ENCODE assay signal across 9 cellular contexts in the genomic region with DNA sequence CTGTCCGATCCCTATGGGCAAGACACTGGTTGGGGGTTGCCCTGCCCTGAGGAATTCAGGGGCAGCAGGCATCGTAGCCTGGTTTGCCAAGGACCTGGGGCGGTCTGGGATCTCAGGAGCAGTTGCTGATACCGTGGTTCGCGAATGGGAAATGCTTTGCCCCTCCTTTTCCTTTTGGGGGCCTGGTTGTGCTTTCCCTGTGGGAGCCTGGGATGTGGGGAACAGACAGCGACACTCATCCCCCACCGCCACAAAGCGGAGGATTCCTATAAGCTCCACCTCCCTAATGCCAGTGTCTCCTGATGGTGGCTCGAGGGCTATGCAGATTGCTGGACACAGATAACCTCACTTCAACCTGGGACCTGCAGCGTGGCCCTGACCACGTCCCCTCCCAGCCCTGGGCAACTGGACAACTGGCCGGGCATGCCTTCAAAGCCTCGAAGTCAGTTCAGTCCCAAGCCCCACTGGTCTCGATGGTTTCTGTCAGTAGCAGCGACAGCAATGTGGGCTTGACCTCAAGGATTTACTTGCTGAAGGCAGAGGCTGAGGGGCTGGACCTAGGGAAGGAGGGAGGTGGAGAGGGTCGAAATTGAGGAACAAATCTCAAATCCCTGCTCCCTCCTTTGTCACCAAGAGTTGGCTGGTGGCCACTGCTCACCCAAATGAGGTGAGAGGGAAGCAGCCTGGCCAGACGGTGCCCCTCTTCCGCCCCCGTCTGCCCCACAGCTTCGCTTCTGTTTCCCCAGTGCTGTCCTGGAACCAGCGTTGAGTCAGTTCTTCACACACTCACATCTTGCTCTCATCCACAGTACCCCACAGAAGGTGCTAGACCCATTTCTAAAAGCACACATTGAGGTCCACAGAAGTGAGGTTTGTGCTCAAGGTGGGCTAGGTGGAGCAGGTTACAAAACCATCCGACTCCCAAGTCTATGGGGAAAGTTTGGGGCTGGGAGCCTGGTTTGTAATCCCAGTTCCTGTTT. TPM values are rescaled to one million over a fixed set of nuclear protein-coding genes. Genes with fewer than 3 reads are reported as not detected.
A peak's percentile ranks its signal among the peaks of the same experiment; 100 is the strongest.
DNase-seq lines count a peak whose midpoint lies in the region; FAIRE-seq and TF ChIP-seq lines count a peak whose summit lies in the region.
"Had no signal": no experiment of that assay in that cellular context is flagged by ENCODE, and none has a peak within 500 bp of the region (broad histone marks: within the 10 kb centered on the region; RNA-seq: fewer than 3 reads in every experiment).

No MANE protein-coding gene starts in this region.

- peaks cover 27% of the 10 kb centered on the region for H3K4me1 Mint-ChIP-seq in activated T-helper 1 cell treated with anti-CD3 and anti-CD28 coated beads, Interleukin-12 subunit alpha, Interleukin-12 subunit beta, Interleukin-2, Interleukin-4 antibody, amounts not matched to agents 30 ng/mL and 10 ng/mL and 1 ng/mL, durations not matched to agents 14 hours and 24 hours and 36 hours (ENCODE audit: low read depth)

- H3K27ac Mint-ChIP-seq in activated T-helper 1 cell treated with anti-CD3 and anti-CD28 coated beads, Interleukin-12 subunit alpha, Interleukin-12 subunit beta, Interleukin-2, Interleukin-4 antibody, amounts not matched to agents 30 ng/mL and 10 ng/mL and 1 ng/mL, durations not matched to agents 14 hours and 24 hours and 36 hours, result no peak overlapping the region

- intact Hi-C loops in activated T-helper 1 cell treated with anti-CD3 and anti-CD28 coated beads, Interleukin-12 subunit alpha, Interleukin-12 subunit beta, Interleukin-2, Interleukin-4 antibody, amounts not matched to agents 30 ng/mL and 10 ng/mL and 1 ng/mL, durations not matched to agents 14 hours and 24 hours and 36 hours (cut with micrococcal nuclease), result loop anchor here (2.0 to 5.0 kb wide), 3 partner anchors 93 to 531 kb away; no protein-coding TSS in a partner anchor
- intact Hi-C loops in spleen (cut with DNase I; ENCODE audit: low total_unique reads), result loop anchor here (5.0 to 10.0 kb wide), 2 partner anchors 81 to 383 kb away; no protein-coding TSS in a partner anchor

- POLR2A ChIA-PET in HEK293T (lab: Yijun Ruan, JAX), result interaction anchor here (1.0 kb wide), 1 partner anchor 84 kb away, joined by 4 read pairs; no protein-coding TSS in a partner anchor

- peak overlapping the region; percentile 95 for H3K4me3 Mint-ChIP-seq in activated T-helper 1 cell treated with anti-CD3 and anti-CD28 coated beads, Interleukin-12 subunit alpha, Interleukin-12 subunit beta, Interleukin-2, Interleukin-4 antibody, amounts not matched to agents 30 ng/mL and 10 ng/mL and 1 ng/mL, durations not matched to agents 14 hours and 24 hours and 36 hours

- CTCF ChIA-PET in HEK293T (lab: Yijun Ruan, JAX), result no interaction called here

- H3K4me3 ChIP-seq in iPS-18c (ENCODE audit: insufficient read depth, low read depth, low read length), result 0 out of 2 replicates have a peak overlapping the region, but pooled peaks have one; percentile 93
- peak overlapping the region; percentile 68 to 90 (median 84) for H3K4me3 ChIP-seq in spleen

- H3K27ac ChIP-seq in spleen, result peak overlapping the region in 7 of 8 donors; percentile 96 to 100 (median 98)

- FAIRE-seq in urothelium cell line (lab: Jason Lieb, UNC), result no peak
- FAIRE-seq: endothelial cell of umbilical vein had no signal

- H3K9me3 ChIP-seq in iPS-18c (ENCODE audit: control insufficient read depth, insufficient read depth, low read length) (no peaks in the 10 kb centered on the region), spleen (peaks cover 0 to 3% (median 0%) of the 10 kb centered on the region in 8 donors)

- peaks cover 17 to 77% (median 43%) of the 10 kb centered on the region in 6 donors for H3K4me1 ChIP-seq in spleen

- peak in 2 of 3 donors; percentile 23 to 37 for TF ChIP-seq POLR2A in spleen (IDR thresholded peaks at IDR 0.05)

- 63 to 72% (median 67%) methylated on average over 17 to 23 of the region's 23 CpGs for WGBS in spleen, 5 donors

- H3K36me3 Mint-ChIP-seq in activated T-helper 1 cell treated with anti-CD3 and anti-CD28 coated beads, Interleukin-12 subunit alpha, Interleukin-12 subunit beta, Interleukin-2, Interleukin-4 antibody, amounts not matched to agents 30 ng/mL and 10 ng/mL and 1 ng/mL, durations not matched to agents 14 hours and 24 hours and 36 hours (ENCODE audit: low read depth), result peaks cover 22% of the 10 kb centered on the region

- no peaks in the 10 kb centered on the region for H3K9me3 Mint-ChIP-seq in activated T-helper 1 cell treated with anti-CD3 and anti-CD28 coated beads, Interleukin-12 subunit alpha, Interleukin-12 subunit beta, Interleukin-2, Interleukin-4 antibody, amounts not matched to agents 30 ng/mL and 10 ng/mL and 1 ng/mL, durations not matched to agents 14 hours and 24 hours and 36 hours

- H3K27me3 ChIP-seq in spleen (replicated peaks in 1 of 7), result no peaks in the 10 kb centered on the region

- H3K36me3 ChIP-seq in spleen, result peaks cover 0 to 38% (median 6%) of the 10 kb centered on the region in 6 donors

- H3K27me3 Mint-ChIP-seq in activated T-helper 1 cell treated with anti-CD3 and anti-CD28 coated beads, Interleukin-12 subunit alpha, Interleukin-12 subunit beta, Interleukin-2, Interleukin-4 antibody, amounts not matched to agents 30 ng/mL and 10 ng/mL and 1 ng/mL, durations not matched to agents 14 hours and 24 hours and 36 hours (ENCODE audit: insufficient read depth), result peaks cover 2% of the 10 kb centered on the region

- TF ChIP-seq CTCF in spleen (IDR thresholded peaks at IDR 0.05 in 8 of 11, conservative IDR thresholded peaks at IDR 0.05 in 3 of 11), result no peak

- DNase-seq in HEK293T (ENCODE audit: extremely low spot score) (peak; percentile 3), spleen (no peak), DMS79 treated with DMSO at 0.1 percent for 48 hours (lab: John Stamatoyannopoulos, UW) (no peak), MV-4-11 (lab: John Stamatoyannopoulos, UW) (no peak), urothelium cell line (ENCODE audit: low spot score) (no peak), NCI-H510A (lab: John Stamatoyannopoulos, UW) (no peak)
- no peak for DNase-seq in activated T-helper 1 cell treated with anti-CD3 and anti-CD28 coated beads, Interleukin-12 subunit alpha, Interleukin-12 subunit beta, Interleukin-2, Interleukin-4 antibody, amounts not matched to agents 30 ng/mL and 10 ng/mL and 1 ng/mL, durations not matched to agents 14 hours and 24 hours and 36 hours (ENCODE audit: low spot score)

TF ChIP-seq in HEK293T, 16 proteins besides CTCF, POLR2A, EP300 and RAD21:
- TF ChIP-seq FOXK2 (IDR thresholded peaks at IDR 0.05) (no peak), ZNF384 (IDR thresholded peaks at IDR 0.05) (no peak), LEF1 (IDR thresholded peaks at IDR 0.05; ENCODE audit: borderline replicate concordance) (no peak), TARDBP (IDR thresholded peaks at IDR 0.05) (no peak), SP1 (IDR thresholded peaks at IDR 0.05) (no peak), SUZ12 (IDR thresholded peaks at IDR 0.05) (no peak), ARNT (IDR thresholded peaks at IDR 0.05) (no peak), NFRKB (IDR thresholded peaks at IDR 0.05) (no peak), FOXM1 (IDR thresholded peaks at IDR 0.05; ENCODE audit: borderline replicate concordance) (no peak), HDGF (IDR thresholded peaks at IDR 0.05; ENCODE audit: borderline replicate concordance) (no peak), L3MBTL2 (conservative IDR thresholded peaks at IDR 0.05) (no peak), CTBP1 (IDR thresholded peaks at IDR 0.05; ENCODE audit: borderline replicate concordance) (no peak), BHLHE40 (IDR thresholded peaks at IDR 0.05; ENCODE audit: borderline replicate concordance) (no peak)
- TF ChIP-seq, protein P1, sequence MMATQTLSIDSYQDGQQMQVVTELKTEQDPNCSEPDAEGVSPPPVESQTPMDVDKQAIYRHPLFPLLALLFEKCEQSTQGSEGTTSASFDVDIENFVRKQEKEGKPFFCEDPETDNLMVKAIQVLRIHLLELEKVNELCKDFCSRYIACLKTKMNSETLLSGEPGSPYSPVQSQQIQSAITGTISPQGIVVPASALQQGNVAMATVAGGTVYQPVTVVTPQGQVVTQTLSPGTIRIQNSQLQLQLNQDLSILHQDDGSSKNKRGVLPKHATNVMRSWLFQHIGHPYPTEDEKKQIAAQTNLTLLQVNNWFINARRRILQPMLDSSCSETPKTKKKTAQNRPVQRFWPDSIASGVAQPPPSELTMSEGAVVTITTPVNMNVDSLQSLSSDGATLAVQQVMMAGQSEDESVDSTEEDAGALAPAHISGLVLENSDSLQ (IDR thresholded peaks at IDR 0.05), result no peak
TF ChIP-seq in HEK293T: peak in this region for 0.

RNA-seq across cellular contexts. Expression of a gene that starts 3.5 kb away (rescaled TPM):
- total RNA-seq in activated T-helper 1 cell treated with anti-CD3 and anti-CD28 coated beads, Interleukin-12 subunit alpha, Interleukin-12 subunit beta, Interleukin-2, Interleukin-4 antibody, amounts not matched to agents 30 ng/mL and 10 ng/mL and 1 ng/mL, durations not matched to agents 14 hours and 24 hours and 36 hours, result 52.3 and 55.2 TPM in 2 replicates
- 100 to 1,000 TPM in 5 of 7 donors, 10 to 100 TPM in 2; 64.7 to 273 (median 145) TPM for total RNA-seq in spleen
- polyA plus RNA-seq in spleen, result 10 to 100 TPM; 24.2 to 26.0 (median 25.3) TPM

RNA-seq across cellular contexts. Expression of a gene that starts 40.6 kb away (rescaled TPM):
- total RNA-seq in activated T-helper 1 cell treated with anti-CD3 and anti-CD28 coated beads, Interleukin-12 subunit alpha, Interleukin-12 subunit beta, Interleukin-2, Interleukin-4 antibody, amounts not matched to agents 30 ng/mL and 10 ng/mL and 1 ng/mL, durations not matched to agents 14 hours and 24 hours and 36 hours, result 30.7 and 33.4 TPM in 2 replicates
- 10 to 100 TPM; 15.3 to 24.8 (median 20.3) TPM for total RNA-seq in spleen
- polyA plus RNA-seq in spleen, result 10 to 100 TPM in 2 of 3 donors, 1 to 10 TPM in 1; 9.6 to 14.3 (median 12.2) TPM
